Comparison of ENCODE assay signal across 3 cellular contexts in genomic region chr4:22048326-22048725, GRCh38.
"Had no signal": no experiment of that assay in that cellular context is flagged by ENCODE, and none has a peak within 500 bp of the region (broad histone marks: within the 10 kb centered on the region; RNA-seq: fewer than 3 reads in every experiment).

No MANE protein-coding gene starts in this region.

- ATAC-seq: GM12878 had no signal

- H3K4me3 ChIP-seq: GM12878 had no signal

- DNase-seq: GDM1, GF-D8 had no signal
